Comparison of ENCODE assay signal across 9 cellular contexts in genomic region chr2:98911376-98912154, GRCh38. TPM values are rescaled to one million over a fixed set of nuclear protein-coding genes. Genes with fewer than 3 reads are reported as not detected.
A peak's percentile ranks its signal among the peaks of the same experiment; 100 is the strongest.
DNase-seq lines count a peak whose midpoint lies in the region; ATAC-seq and TF ChIP-seq lines count a peak whose summit lies in the region.
"Had no signal": no experiment of that assay in that cellular context is flagged by ENCODE, and none has a peak within 500 bp of the region (broad histone marks: within the 10 kb centered on the region; RNA-seq: fewer than 3 reads in every experiment).

No MANE protein-coding gene starts in this region.

- H3K79me2 ChIP-seq in PC-3 (ENCODE audit: low read length) (no peaks in the 10 kb centered on the region), trophoblast cell (ENCODE audit: control insufficient read depth, insufficient read depth, low read length, poor library complexity) (no peaks in the 10 kb centered on the region)

- TF ChIP-seq CTCF in PC-3 (conservative IDR thresholded peaks at IDR 0.05; ENCODE audit: low read depth, low read length) (no peak), ovary (IDR thresholded peaks at IDR 0.05) (no peak)

- H3K9me2 ChIP-seq in PC-3 (replicated peaks; ENCODE audit: low read length): no peaks in the 10 kb centered on the region

- H3K36me3 Mint-ChIP-seq in CD8-positive, alpha-beta memory T cell: no peaks in the 10 kb centered on the region
- H3K36me3 Mint-ChIP-seq in naive thymus-derived CD8-positive, alpha-beta T cell: no peaks in the 10 kb centered on the region

- no peaks in the 10 kb centered on the region for H3F3A ChIP-seq in PC-3 (ENCODE audit: low read length, unreplicated experiment)

- H2BK120ac ChIP-seq in trophoblast cell (ENCODE audit: insufficient read depth, low read length, poor library complexity): no peak overlapping the region

- H2BK12ac ChIP-seq in trophoblast cell (ENCODE audit: low read length): no peak overlapping the region

- H3K27me3 ChIP-seq in CD8-positive, alpha-beta memory T cell (ENCODE audit: insufficient read depth, low read length, poor library complexity, severe bottlenecking): peaks cover 5% of the 10 kb centered on the region
- H3K27me3 ChIP-seq in PC-3 (ENCODE audit: low read length) (no peaks in the 10 kb centered on the region), trophoblast cell (ENCODE audit: insufficient read depth, low read length) (no peaks in the 10 kb centered on the region), ovary (no peaks in the 10 kb centered on the region)

- no peak overlapping the region for H3K4me3 ChIP-seq in CD8-positive, alpha-beta memory T cell (ENCODE audit: low read length)
- peak overlapping the region; percentile 49; the same call in 1 of the 2 replicates for H3K4me3 ChIP-seq in PC-3 (ENCODE audit: low read length)
- H3K4me3 ChIP-seq in trophoblast cell (ENCODE audit: low read depth, low read length): no peak overlapping the region
- no peak overlapping the region for H3K4me3 ChIP-seq in ovary

- H3K9me3 Mint-ChIP-seq in CD8-positive, alpha-beta memory T cell: no peaks in the 10 kb centered on the region
- no peaks in the 10 kb centered on the region for H3K9me3 Mint-ChIP-seq in naive thymus-derived CD8-positive, alpha-beta T cell

- no peak overlapping the region for H2AK5ac ChIP-seq in trophoblast cell (ENCODE audit: low read length)

- peaks cover 34 to 41% (median 40%) of the 10 kb centered on the region in 3 donors for H3K4me1 Mint-ChIP-seq in CD8-positive, alpha-beta memory T cell
- peaks cover 25 to 57% (median 49%) of the 10 kb centered on the region in 4 donors for H3K4me1 Mint-ChIP-seq in naive thymus-derived CD8-positive, alpha-beta T cell

- H3K9ac ChIP-seq in PC-3 (ENCODE audit: low read length) (no peak overlapping the region), trophoblast cell (ENCODE audit: low read length) (no peak overlapping the region)

- DNase-seq in CD8-positive, alpha-beta memory T cell: peak in 2 of 5 donors; percentile 28 to 30
- DNase-seq in PC-3 (peak; percentile 48), trophoblast cell (no peak), activated gamma-delta T cell treated with Interleukin-2 at 50 U/mL for 16 hours (no peak), NCI-H510A (lab: John Stamatoyannopoulos, UW) (no peak), ovary (no peak)
- peak in 4 of 10 donors; percentile 27 to 57 (median 44) for DNase-seq in naive thymus-derived CD8-positive, alpha-beta T cell
- DNase-seq: Kasumi-1 had no signal

- H2AFZ ChIP-seq in PC-3 (ENCODE audit: low read length): no peak overlapping the region
- H2AFZ ChIP-seq in trophoblast cell (ENCODE audit: insufficient read depth, low read length, poor library complexity): no peak overlapping the region

- peak; percentile 2; the same call in 1 of the 2 replicates for ATAC-seq in PC-3
- ATAC-seq in naive thymus-derived CD8-positive, alpha-beta T cell: peak; percentile 72 to 89

- no peak overlapping the region for H3K23ac ChIP-seq in trophoblast cell (ENCODE audit: low read length)

- H3K18ac ChIP-seq in trophoblast cell (ENCODE audit: low read length): no peak overlapping the region

- H4K8ac ChIP-seq in trophoblast cell (ENCODE audit: low read depth, low read length): no peak overlapping the region

- peaks cover 18% of the 10 kb centered on the region for H3K4me1 ChIP-seq in CD8-positive, alpha-beta memory T cell (ENCODE audit: insufficient read depth, low read length)
- H3K4me1 ChIP-seq in PC-3 (ENCODE audit: insufficient read depth, low read length) (peaks cover 68% of the 10 kb centered on the region), trophoblast cell (ENCODE audit: control insufficient read depth in 1 of 2, insufficient read depth in 2 of 2, low read length in 2 of 2) (peaks cover 14 to 15% of the 10 kb centered on the region in 2 experiments), ovary (ENCODE audit: insufficient read depth) (peaks cover 3% of the 10 kb centered on the region)

- no peaks in the 10 kb centered on the region for H3K36me3 ChIP-seq in CD8-positive, alpha-beta memory T cell (ENCODE audit: insufficient read depth, low read length)
- H3K36me3 ChIP-seq in PC-3 (ENCODE audit: low read depth, low read length) (no peaks in the 10 kb centered on the region), trophoblast cell (ENCODE audit: control insufficient read depth in 1 of 2, insufficient read depth in 2 of 2, low read length in 2 of 2) (no peaks in the 10 kb centered on the region), ovary (no peaks in the 10 kb centered on the region)

- POLR2A ChIA-PET in CD8-positive, alpha-beta memory T cell (lab: Charles Lee): interaction anchor here (0.5 kb wide), 1 partner anchor 239 kb away, joined by 6 read pairs; no protein-coding TSS in a partner anchor
- POLR2A ChIA-PET in PC-3 (lab: Charles Lee; ENCODE audit: unreplicated experiment): no interaction called here
- POLR2A ChIA-PET in naive thymus-derived CD8-positive, alpha-beta T cell (lab: Charles Lee): no interaction called here

- no peaks in the 10 kb centered on the region for H3K79me1 ChIP-seq in trophoblast cell (ENCODE audit: low read length)

- peak overlapping the region in 5 of 7 donors; percentile 4 to 49 (median 29) for H3K4me3 Mint-ChIP-seq in CD8-positive, alpha-beta memory T cell
- peak overlapping the region in 8 of 10 donors; percentile 6 to 76 (median 56) for H3K4me3 Mint-ChIP-seq in naive thymus-derived CD8-positive, alpha-beta T cell

- no peak overlapping the region for H3K14ac ChIP-seq in trophoblast cell (ENCODE audit: low read length)

- peak overlapping the region in 2 of 8 donors; percentile 7 to 46 for H3K27ac Mint-ChIP-seq in CD8-positive, alpha-beta memory T cell
- H3K27ac Mint-ChIP-seq in naive thymus-derived CD8-positive, alpha-beta T cell: peak overlapping the region in 5 of 10 donors; percentile 22 to 86 (median 53)

- BruUV-seq in PC-3 (replicated peaks; lab: Mats Ljungman, UMichigan): no TSS peak

- no peak for TF ChIP-seq POLR2A in ovary (IDR thresholded peaks at IDR 0.05)

- H3K4ac ChIP-seq in trophoblast cell (ENCODE audit: low read depth, low read length): no peak overlapping the region

- H4K20me1 ChIP-seq in PC-3 (ENCODE audit: low read length): no peaks in the 10 kb centered on the region

- no peak overlapping the region for H4K91ac ChIP-seq in trophoblast cell (ENCODE audit: low read depth, low read length)

- peaks cover 28 to 68% of the 10 kb centered on the region in 2 donors for H3K27me3 Mint-ChIP-seq in CD8-positive, alpha-beta memory T cell
- peaks cover 5 to 42% (median 7%) of the 10 kb centered on the region in 5 donors for H3K27me3 Mint-ChIP-seq in naive thymus-derived CD8-positive, alpha-beta T cell

- no peak overlapping the region for H4K12ac ChIP-seq in trophoblast cell (ENCODE audit: low read depth, low read length)

- no peak for TF ChIP-seq EP300 in ovary (IDR thresholded peaks at IDR 0.05)

- intact Hi-C loops in PC-3 (cut with micrococcal nuclease) (loop anchor here (10.0 kb wide), 2 partner anchors 47 to 267 kb away; no protein-coding TSS in a partner anchor), ovary (cut with DNase I) (no loop called here)

- no peak overlapping the region for H3K27ac ChIP-seq in CD8-positive, alpha-beta memory T cell (ENCODE audit: low read depth, low read length)
- H3K27ac ChIP-seq in PC-3 (ENCODE audit: low read length) (peak overlapping the region; percentile 68), cingulate gyrus (ENCODE audit: low read depth, low read length) (peak overlapping the region; percentile 65), trophoblast cell (ENCODE audit: low read depth, low read length) (no peak overlapping the region), ovary (no peak overlapping the region)

- peak overlapping the region; percentile 78 for H3K4me2 ChIP-seq in PC-3 (ENCODE audit: low read length)
- no peak overlapping the region for H3K4me2 ChIP-seq in trophoblast cell (ENCODE audit: low read length)

- no CpG with 5 or more reads among the region's 17 CpGs for WGBS in trophoblast cell (ENCODE audit: extremely low coverage, insufficient coverage, insufficient read length)
- 85 to 92% (median 90%) methylated on average over 17 of the region's 17 CpGs for WGBS in ovary, 3 donors

- H3K9me3 ChIP-seq in CD8-positive, alpha-beta memory T cell (ENCODE audit: low read length): no peaks in the 10 kb centered on the region
- H3K9me3 ChIP-seq in PC-3 (ENCODE audit: low read length) (no peaks in the 10 kb centered on the region), trophoblast cell (ENCODE audit: insufficient read depth, low read depth, low read length) (peaks cover 2% of the 10 kb centered on the region), ovary (no peaks in the 10 kb centered on the region)

- no peak overlapping the region for H2BK5ac ChIP-seq in trophoblast cell (ENCODE audit: low read depth, low read length, poor library complexity)

- CTCF ChIA-PET in CD8-positive, alpha-beta memory T cell (lab: Charles Lee): no interaction called here
- CTCF ChIA-PET in PC-3 (lab: Charles Lee): no interaction called here

RNA-seq across cellular contexts. Expression of gene CRACDL, which starts 24.5 kb away (rescaled TPM):
- total RNA-seq in CD8-positive, alpha-beta memory T cell: under 1 TPM; 0.22 to 0.27 TPM
- polyA plus RNA-seq in CD8-positive, alpha-beta memory T cell: 1.2 TPM
- total RNA-seq in PC-3 (2014; rRNA removed) (0.40 TPM in 1 of 2 replicates, not detected in the other), ovary (10 to 100 TPM in 1 of 7 donors, 1 to 10 TPM in 6; 1.2 to 22.4 (median 2.9) TPM)
- total RNA-seq in naive thymus-derived CD8-positive, alpha-beta T cell: 1 to 10 TPM in 1 of 2 experiments, under 1 TPM in 1; 0.88 to 2.0 TPM
- under 1 TPM; 0.12 to 0.81 (median 0.49) TPM for polyA plus RNA-seq in naive thymus-derived CD8-positive, alpha-beta T cell
- 0.12 and 0.29 TPM in 2 replicates for polyA plus RNA-seq in trophoblast cell (2013)
- 1 to 10 TPM; 1.7 to 2.2 TPM for polyA plus RNA-seq in ovary

Comparison
In these comparisons a context has a peak if more than half of its experiments do, and no peak if none do; other contexts are left out.
1. H3K27ac ChIP-seq: peak in PC-3 (single experiment) and cingulate gyrus (single experiment); none in CD8-positive, alpha-beta memory T cell (single experiment), trophoblast cell (single experiment) and ovary (0 of 2).